ENCODE assay signal across 1 cellular context in the genomic region with DNA sequence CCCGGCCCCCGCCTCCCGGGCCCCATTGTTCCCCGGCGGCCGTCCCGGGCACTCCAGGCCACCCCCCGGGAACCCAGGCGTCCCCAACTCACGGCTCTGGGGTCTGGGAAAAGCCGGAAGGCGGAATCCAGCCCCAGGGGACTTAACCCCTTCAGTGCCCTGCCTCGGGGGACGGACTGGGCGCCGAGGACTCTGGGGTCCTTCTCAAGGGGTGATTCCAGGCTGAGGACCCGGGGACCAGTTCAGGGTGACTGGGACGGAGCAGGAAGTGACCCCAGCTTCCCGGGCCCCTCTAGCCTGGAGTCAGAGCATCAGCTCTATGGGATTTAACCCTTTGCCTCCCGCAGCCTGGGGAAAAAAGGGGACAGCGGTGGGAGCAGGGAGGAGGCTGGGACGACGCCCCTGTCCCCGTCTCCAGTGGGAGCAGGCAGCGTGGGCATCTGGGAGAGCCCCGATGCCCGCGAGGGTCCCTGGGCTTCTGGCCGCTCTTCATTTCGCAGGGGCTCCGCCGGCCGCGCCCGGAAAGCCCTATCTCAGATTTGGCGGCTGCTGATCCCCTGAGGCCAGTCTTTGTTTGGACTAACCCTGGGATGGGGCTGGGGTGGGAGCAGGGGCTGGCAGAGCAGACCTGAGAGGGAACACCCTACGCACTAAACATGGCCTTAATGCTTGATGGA.
TF ChIP-seq lines count a peak whose summit lies in the region.

Gene ZNF629, minus strand, starts transcription at position 270 of the 677 bp plus-strand sequence. CDS start 2,723 bp downstream, outside the sequence.

TF ChIP-seq in HepG2, 621 proteins besides CTCF, POLR2A, EP300 and RAD21 (continued from another document and continues in another):
- TF ChIP-seq, protein P1, sequence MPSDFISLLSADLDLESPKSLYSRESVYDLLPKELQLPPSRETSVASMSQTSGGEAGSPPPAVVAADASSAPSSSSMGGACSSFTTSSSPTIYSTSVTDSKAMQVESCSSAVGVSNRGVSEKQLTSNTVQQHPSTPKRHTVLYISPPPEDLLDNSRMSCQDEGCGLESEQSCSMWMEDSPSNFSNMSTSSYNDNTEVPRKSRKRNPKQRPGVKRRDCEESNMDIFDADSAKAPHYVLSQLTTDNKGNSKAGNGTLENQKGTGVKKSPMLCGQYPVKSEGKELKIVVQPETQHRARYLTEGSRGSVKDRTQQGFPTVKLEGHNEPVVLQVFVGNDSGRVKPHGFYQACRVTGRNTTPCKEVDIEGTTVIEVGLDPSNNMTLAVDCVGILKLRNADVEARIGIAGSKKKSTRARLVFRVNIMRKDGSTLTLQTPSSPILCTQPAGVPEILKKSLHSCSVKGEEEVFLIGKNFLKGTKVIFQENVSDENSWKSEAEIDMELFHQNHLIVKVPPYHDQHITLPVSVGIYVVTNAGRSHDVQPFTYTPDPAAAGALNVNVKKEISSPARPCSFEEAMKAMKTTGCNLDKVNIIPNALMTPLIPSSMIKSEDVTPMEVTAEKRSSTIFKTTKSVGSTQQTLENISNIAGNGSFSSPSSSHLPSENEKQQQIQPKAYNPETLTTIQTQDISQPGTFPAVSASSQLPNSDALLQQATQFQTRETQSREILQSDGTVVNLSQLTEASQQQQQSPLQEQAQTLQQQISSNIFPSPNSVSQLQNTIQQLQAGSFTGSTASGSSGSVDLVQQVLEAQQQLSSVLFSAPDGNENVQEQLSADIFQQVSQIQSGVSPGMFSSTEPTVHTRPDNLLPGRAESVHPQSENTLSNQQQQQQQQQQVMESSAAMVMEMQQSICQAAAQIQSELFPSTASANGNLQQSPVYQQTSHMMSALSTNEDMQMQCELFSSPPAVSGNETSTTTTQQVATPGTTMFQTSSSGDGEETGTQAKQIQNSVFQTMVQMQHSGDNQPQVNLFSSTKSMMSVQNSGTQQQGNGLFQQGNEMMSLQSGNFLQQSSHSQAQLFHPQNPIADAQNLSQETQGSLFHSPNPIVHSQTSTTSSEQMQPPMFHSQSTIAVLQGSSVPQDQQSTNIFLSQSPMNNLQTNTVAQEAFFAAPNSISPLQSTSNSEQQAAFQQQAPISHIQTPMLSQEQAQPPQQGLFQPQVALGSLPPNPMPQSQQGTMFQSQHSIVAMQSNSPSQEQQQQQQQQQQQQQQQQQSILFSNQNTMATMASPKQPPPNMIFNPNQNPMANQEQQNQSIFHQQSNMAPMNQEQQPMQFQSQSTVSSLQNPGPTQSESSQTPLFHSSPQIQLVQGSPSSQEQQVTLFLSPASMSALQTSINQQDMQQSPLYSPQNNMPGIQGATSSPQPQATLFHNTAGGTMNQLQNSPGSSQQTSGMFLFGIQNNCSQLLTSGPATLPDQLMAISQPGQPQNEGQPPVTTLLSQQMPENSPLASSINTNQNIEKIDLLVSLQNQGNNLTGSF (CRISPR knock-in tag; IDR thresholded peaks at IDR 0.05) = no peak
- no peak for TF ChIP-seq ZNF713 (CRISPR knock-in tag; IDR thresholded peaks at IDR 0.05)
- no peak for TF ChIP-seq ARNT (IDR thresholded peaks at IDR 0.05)
- TF ChIP-seq, protein P2, sequence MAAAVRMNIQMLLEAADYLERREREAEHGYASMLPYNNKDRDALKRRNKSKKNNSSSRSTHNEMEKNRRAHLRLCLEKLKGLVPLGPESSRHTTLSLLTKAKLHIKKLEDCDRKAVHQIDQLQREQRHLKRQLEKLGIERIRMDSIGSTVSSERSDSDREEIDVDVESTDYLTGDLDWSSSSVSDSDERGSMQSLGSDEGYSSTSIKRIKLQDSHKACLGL (CRISPR knock-in tag; IDR thresholded peaks at IDR 0.05) = no peak; the same call in 1 of the 2 replicates
- peak; percentile 96 for TF ChIP-seq ZMYM3 (CRISPR knock-in tag; IDR thresholded peaks at IDR 0.05)
- TF ChIP-seq NFYB (CRISPR knock-in tag; IDR thresholded peaks at IDR 0.05) = peak; percentile 25; the same call in 1 of the 2 replicates
- TF ChIP-seq, protein P3, sequence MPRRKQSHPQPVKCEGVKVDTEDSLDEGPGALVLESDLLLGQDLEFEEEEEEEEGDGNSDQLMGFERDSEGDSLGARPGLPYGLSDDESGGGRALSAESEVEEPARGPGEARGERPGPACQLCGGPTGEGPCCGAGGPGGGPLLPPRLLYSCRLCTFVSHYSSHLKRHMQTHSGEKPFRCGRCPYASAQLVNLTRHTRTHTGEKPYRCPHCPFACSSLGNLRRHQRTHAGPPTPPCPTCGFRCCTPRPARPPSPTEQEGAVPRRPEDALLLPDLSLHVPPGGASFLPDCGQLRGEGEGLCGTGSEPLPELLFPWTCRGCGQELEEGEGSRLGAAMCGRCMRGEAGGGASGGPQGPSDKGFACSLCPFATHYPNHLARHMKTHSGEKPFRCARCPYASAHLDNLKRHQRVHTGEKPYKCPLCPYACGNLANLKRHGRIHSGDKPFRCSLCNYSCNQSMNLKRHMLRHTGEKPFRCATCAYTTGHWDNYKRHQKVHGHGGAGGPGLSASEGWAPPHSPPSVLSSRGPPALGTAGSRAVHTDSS (CRISPR knock-in tag; conservative IDR thresholded peaks at IDR 0.05) = no peak
- TF ChIP-seq ZNF318 (CRISPR knock-in tag; IDR thresholded peaks at IDR 0.05) = no peak; the same call in 1 of the 2 replicates
- TF ChIP-seq SRY (CRISPR knock-in tag; IDR thresholded peaks at IDR 0.05) = peak; percentile 88; the same call in 1 of the 2 replicates
- TF ChIP-seq ZNF615 (CRISPR knock-in tag; IDR thresholded peaks at IDR 0.05; ENCODE audit: borderline replicate concordance) = peak; percentile 95
- peak; percentile 29; the same call in 1 of the 2 replicates for TF ChIP-seq MLLT10 (CRISPR knock-in tag; IDR thresholded peaks at IDR 0.05)
- TF ChIP-seq ZNF180 (CRISPR knock-in tag; IDR thresholded peaks at IDR 0.05; ENCODE audit: borderline replicate concordance, low read depth) = no peak
- no peak for TF ChIP-seq SMYD3 (CRISPR knock-in tag; IDR thresholded peaks at IDR 0.05)
- TF ChIP-seq, protein P4, sequence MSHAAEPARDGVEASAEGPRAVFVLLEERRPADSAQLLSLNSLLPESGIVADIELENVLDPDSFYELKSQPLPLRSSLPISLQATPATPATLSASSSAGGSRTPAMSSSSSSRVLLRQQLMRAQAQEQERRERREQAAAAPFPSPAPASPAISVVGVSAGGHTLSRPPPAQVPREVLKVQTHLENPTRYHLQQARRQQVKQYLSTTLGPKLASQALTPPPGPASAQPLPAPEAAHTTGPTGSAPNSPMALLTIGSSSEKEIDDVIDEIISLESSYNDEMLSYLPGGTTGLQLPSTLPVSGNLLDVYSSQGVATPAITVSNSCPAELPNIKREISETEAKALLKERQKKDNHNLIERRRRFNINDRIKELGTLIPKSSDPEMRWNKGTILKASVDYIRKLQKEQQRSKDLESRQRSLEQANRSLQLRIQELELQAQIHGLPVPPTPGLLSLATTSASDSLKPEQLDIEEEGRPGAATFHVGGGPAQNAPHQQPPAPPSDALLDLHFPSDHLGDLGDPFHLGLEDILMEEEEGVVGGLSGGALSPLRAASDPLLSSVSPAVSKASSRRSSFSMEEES (CRISPR knock-in tag; IDR thresholded peaks at IDR 0.05) = peak; percentile 72
- peak; percentile 73 for TF ChIP-seq ZKSCAN8 (CRISPR knock-in tag; IDR thresholded peaks at IDR 0.05; ENCODE audit: borderline replicate concordance)
- 0 out of 4 replicates have a peak, but pooled peaks of 1 of the 2 experiments have one; percentile 13 for TF ChIP-seq NR2F1 (CRISPR knock-in tag; IDR thresholded peaks at IDR 0.05)
- TF ChIP-seq HHEX (CRISPR knock-in tag; IDR thresholded peaks at IDR 0.05) = no peak
- peak; percentile 73 for TF ChIP-seq ATF2 (CRISPR knock-in tag; IDR thresholded peaks at IDR 0.05)
- TF ChIP-seq NCOA5 (CRISPR knock-in tag; IDR thresholded peaks at IDR 0.05) = no peak
- no peak; the same call in 1 of the 2 replicates for TF ChIP-seq CHD4 (IDR thresholded peaks at IDR 0.05; ENCODE audit: borderline replicate concordance, low read length)
- no peak for TF ChIP-seq MAFG (CRISPR knock-in tag; IDR thresholded peaks at IDR 0.05)
- no peak for TF ChIP-seq HNRNPK (IDR thresholded peaks at IDR 0.05; ENCODE audit: low read depth, low read length, poor library complexity, severe bottlenecking)
- TF ChIP-seq PCBP1 (IDR thresholded peaks at IDR 0.05; ENCODE audit: borderline replicate concordance, low read depth, low read length) = no peak; the same call in 1 of the 2 replicates
- no peak for TF ChIP-seq ZNF382 (CRISPR knock-in tag; IDR thresholded peaks at IDR 0.05; ENCODE audit: borderline replicate concordance)
- TF ChIP-seq AGO2 (optimal IDR thresholded peaks at IDR 0.05; ENCODE audit: low read depth, low read length) = peak; percentile 89
- peak; percentile 51; the same call in 1 of the 2 replicates for TF ChIP-seq RFXANK (CRISPR knock-in tag; IDR thresholded peaks at IDR 0.05)
- TF ChIP-seq, protein P5, sequence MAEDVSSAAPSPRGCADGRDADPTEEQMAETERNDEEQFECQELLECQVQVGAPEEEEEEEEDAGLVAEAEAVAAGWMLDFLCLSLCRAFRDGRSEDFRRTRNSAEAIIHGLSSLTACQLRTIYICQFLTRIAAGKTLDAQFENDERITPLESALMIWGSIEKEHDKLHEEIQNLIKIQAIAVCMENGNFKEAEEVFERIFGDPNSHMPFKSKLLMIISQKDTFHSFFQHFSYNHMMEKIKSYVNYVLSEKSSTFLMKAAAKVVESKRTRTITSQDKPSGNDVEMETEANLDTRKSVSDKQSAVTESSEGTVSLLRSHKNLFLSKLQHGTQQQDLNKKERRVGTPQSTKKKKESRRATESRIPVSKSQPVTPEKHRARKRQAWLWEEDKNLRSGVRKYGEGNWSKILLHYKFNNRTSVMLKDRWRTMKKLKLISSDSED (CRISPR knock-in tag; IDR thresholded peaks at IDR 0.05) = no peak
- peak; percentile 76 for TF ChIP-seq POLR2AphosphoS5 (IDR thresholded peaks at IDR 0.05; ENCODE audit: low read depth, low read length)
- no peak for TF ChIP-seq ZNF33A (CRISPR knock-in tag; IDR thresholded peaks at IDR 0.05; ENCODE audit: borderline replicate concordance)
- peak; percentile 90 for TF ChIP-seq CHCHD3 (CRISPR knock-in tag; IDR thresholded peaks at IDR 0.05)
- TF ChIP-seq ZNF891 (CRISPR knock-in tag; IDR thresholded peaks at IDR 0.05) = peak; percentile 93; the same call in 1 of the 2 replicates
- TF ChIP-seq NFRKB (IDR thresholded peaks at IDR 0.05) = no peak
- no peak for TF ChIP-seq ZNF550 (CRISPR knock-in tag; IDR thresholded peaks at IDR 0.05; ENCODE audit: borderline replicate concordance)
